In genomic region chr18:25921677-25922421, GRCh38 we compare ENCODE assay signal across 8 cellular contexts.
A peak's percentile ranks its signal among the peaks of the same experiment; 100 is the strongest.
DNase-seq lines count a peak whose midpoint lies in the region; ATAC-seq lines count a peak whose summit lies in the region.

No MANE protein-coding gene starts in this region.

- H3K9me2 ChIP-seq in Karpas-422 (replicated peaks; ENCODE audit: insufficient read depth, low read length), result 0 out of 2 replicates have a peak, but pooled peaks cover 4% of the 10 kb centered on the region

- H3K36me3 ChIP-seq in Karpas-422 (ENCODE audit: insufficient read depth, low read length), result no peaks in the 10 kb centered on the region
- H3K36me3 ChIP-seq in naive thymus-derived CD4-positive, alpha-beta T cell (ENCODE audit: control insufficient read depth in 2 of 3, insufficient read depth in 3 of 3, low read length in 3 of 3), result no peaks in the 10 kb centered on the region

- ATAC-seq in GM21360 (IDR thresholded peaks at IDR 0.05; ENCODE audit: unreplicated experiment) (peak; percentile 90), HG02571 (IDR thresholded peaks at IDR 0.05; ENCODE audit: unreplicated experiment) (no peak)
- ATAC-seq in naive thymus-derived CD4-positive, alpha-beta T cell, result peak; percentile 69
- no peak for ATAC-seq in activated CD4-positive, CD25-positive, alpha-beta regulatory T cell treated with anti-CD3 and anti-CD28 coated beads, Interleukin-2, amount 50 U/mL, for 24 hours

- H3K27ac ChIP-seq in Karpas-422 (ENCODE audit: low read length), result no peak overlapping the region
- no peak overlapping the region for H3K27ac ChIP-seq in naive thymus-derived CD4-positive, alpha-beta T cell (ENCODE audit: low read depth, low read length)

- no peaks in the 10 kb centered on the region for H3K79me2 ChIP-seq in Karpas-422 (ENCODE audit: low read length)

- peaks cover 0 to 3% (median 0%) of the 10 kb centered on the region in 7 donors for H3K4me1 Mint-ChIP-seq in naive thymus-derived CD4-positive, alpha-beta T cell

- H3K9me3 ChIP-seq in Karpas-422 (ENCODE audit: low read length), result no peaks in the 10 kb centered on the region
- no peaks in the 10 kb centered on the region for H3K9me3 ChIP-seq in naive thymus-derived CD4-positive, alpha-beta T cell (ENCODE audit: control insufficient read depth in 2 of 3, low read length in 3 of 3)

- no peaks in the 10 kb centered on the region for H4K20me1 ChIP-seq in Karpas-422 (ENCODE audit: insufficient read depth, low read depth, low read length)

- no peak overlapping the region for H3K9ac ChIP-seq in Karpas-422 (ENCODE audit: low read length)

- DNase-seq in Daoy (ENCODE audit: low read depth), result peak; percentile 55
- peak; percentile 93 for DNase-seq in Karpas-422
- peak; percentile 7 for DNase-seq in T follicular helper cell (ENCODE audit: low read depth)
- peak; percentile 17 for DNase-seq in central memory CD4-positive, alpha-beta T cell
- peak in 6 of 9 donors; percentile 10 to 44 (median 28) for DNase-seq in naive thymus-derived CD4-positive, alpha-beta T cell

- H3K27me3 Mint-ChIP-seq in naive thymus-derived CD4-positive, alpha-beta T cell, result peaks cover 0 to 9% (median 1%) of the 10 kb centered on the region in 5 donors

- H3K27ac Mint-ChIP-seq in naive thymus-derived CD4-positive, alpha-beta T cell, result peak overlapping the region in 1 of 9 donors; percentile 28

- H3K9me3 Mint-ChIP-seq in naive thymus-derived CD4-positive, alpha-beta T cell, result peaks cover 0 to 2% (median 0%) of the 10 kb centered on the region in 11 donors

- peak overlapping the region; percentile 92 for H2AFZ ChIP-seq in Karpas-422 (ENCODE audit: low read length)

- H3K36me3 Mint-ChIP-seq in naive thymus-derived CD4-positive, alpha-beta T cell, result no peaks in the 10 kb centered on the region

- CTCF ChIA-PET in naive thymus-derived CD4-positive, alpha-beta T cell (lab: Charles Lee), result interaction anchor here (0.7 to 1.3 kb wide), 2 partner anchors 19 to 419 kb away, joined by 3 read pairs; no protein-coding TSS in a partner anchor

- intact Hi-C loops in naive thymus-derived CD4-positive, alpha-beta T cell (cut with micrococcal nuclease), result loop anchor here (1.0 to 2.0 kb wide), 4 partner anchors 204 to 415 kb away; no protein-coding TSS in a partner anchor

- POLR2A ChIA-PET in naive thymus-derived CD4-positive, alpha-beta T cell (lab: Charles Lee), result no interaction called here

- H3K4me3 Mint-ChIP-seq in naive thymus-derived CD4-positive, alpha-beta T cell, result no peak overlapping the region

- H3K4me2 ChIP-seq in Karpas-422 (ENCODE audit: low read depth, low read length, poor library complexity, severe bottlenecking), result peak overlapping the region; percentile 50

- peaks cover 7% of the 10 kb centered on the region for H3K4me1 ChIP-seq in Karpas-422 (ENCODE audit: low read length)
- no peaks in the 10 kb centered on the region for H3K4me1 ChIP-seq in naive thymus-derived CD4-positive, alpha-beta T cell (ENCODE audit: control insufficient read depth in 2 of 2, insufficient read depth in 2 of 2, low read length in 2 of 2)

- no peaks in the 10 kb centered on the region for H3K27me3 ChIP-seq in Karpas-422 (ENCODE audit: low read length)
- no peaks in the 10 kb centered on the region for H3K27me3 ChIP-seq in naive thymus-derived CD4-positive, alpha-beta T cell (ENCODE audit: control insufficient read depth in 2 of 2, insufficient read depth in 2 of 2, low read length in 2 of 2)

- H3K4me3 ChIP-seq in Karpas-422 (ENCODE audit: low read length), result 0 out of 2 replicates have a peak overlapping the region, but pooled peaks have one; percentile 35
- H3K4me3 ChIP-seq in naive thymus-derived CD4-positive, alpha-beta T cell (ENCODE audit: low read length), result no peak overlapping the region

Comparison
In these comparisons a context has a peak if more than half of its experiments do, and no peak if none do; other contexts are left out.
1. DNase-seq: peak in every context shown above with its lines; median percentile 93 in Karpas-422; 55 in Daoy; 28 in naive thymus-derived CD4-positive, alpha-beta T cell; 17 in central memory CD4-positive, alpha-beta T cell; 7 in T follicular helper cell.
2. ATAC-seq: peak in GM21360 (single experiment) and naive thymus-derived CD4-positive, alpha-beta T cell (single experiment); none in HG02571 (single experiment) and activated CD4-positive, CD25-positive, alpha-beta regulatory T cell treated with anti-CD3 and anti-CD28 coated beads, Interleukin-2, amount 50 U/mL, for 24 hours (0 of 2).